ENCODE assay signal across 1 cellular context in the genomic region with DNA sequence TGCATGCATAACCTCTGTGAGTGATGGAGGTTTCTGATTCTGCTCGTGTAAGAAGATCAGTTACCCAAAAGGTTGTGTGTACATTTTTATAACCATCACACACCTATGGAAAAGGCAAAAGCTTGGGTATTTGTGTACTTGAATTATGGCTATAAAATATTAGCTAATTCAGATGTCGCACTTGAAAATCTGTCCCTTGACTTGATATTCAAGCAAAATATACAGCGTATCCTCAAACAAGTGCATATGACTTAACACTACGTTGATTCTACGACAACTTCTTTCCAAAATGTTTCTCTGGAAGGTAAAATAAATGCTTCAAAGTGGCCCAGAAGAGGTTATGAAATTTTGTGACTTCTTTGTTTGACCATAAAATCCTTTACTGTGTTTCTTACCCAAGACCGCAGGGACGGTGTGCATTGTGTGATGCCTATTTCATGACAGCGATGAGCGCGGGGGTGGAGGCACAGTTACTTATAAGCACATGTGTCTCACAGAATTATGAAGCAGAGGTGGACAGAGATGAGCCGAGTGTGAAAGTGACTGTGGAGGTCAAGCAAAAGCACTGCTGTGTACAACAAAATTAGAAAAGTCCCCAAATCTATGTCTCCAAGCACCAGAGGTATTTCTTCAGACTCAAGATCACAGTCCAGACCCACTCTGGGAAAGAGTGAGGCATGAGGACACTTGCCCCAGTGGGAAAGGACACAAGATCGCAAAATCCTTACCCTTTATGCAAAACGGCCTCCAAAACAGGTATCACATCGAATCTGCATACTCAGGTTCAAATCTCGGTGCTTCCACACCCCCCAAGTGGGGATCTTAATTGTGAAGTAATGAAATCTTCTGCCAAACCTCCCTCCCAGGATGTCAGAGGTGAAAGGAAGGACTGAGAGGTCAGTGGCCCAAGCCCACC.
TF ChIP-seq lines count a peak whose summit lies in the region.

No MANE protein-coding gene starts in this region.

TF ChIP-seq in HepG2, 621 proteins besides CTCF, POLR2A, EP300 and RAD21:
- TF ChIP-seq CBX2 (IDR thresholded peaks at IDR 0.05; ENCODE audit: low read depth, low read length) = 0 out of 2 replicates have a peak, but pooled peaks have one; percentile 62
- TF ChIP-seq CBX2 (CRISPR knock-in tag; IDR thresholded peaks at IDR 0.05; ENCODE audit: low read depth) = no peak
- TF ChIP-seq EZH2 (conservative IDR thresholded peaks at IDR 0.05; ENCODE audit: low read depth, low read length) = peak; percentile 92; the same call in 1 of the 2 replicates
- TF ChIP-seq, protein P1, sequence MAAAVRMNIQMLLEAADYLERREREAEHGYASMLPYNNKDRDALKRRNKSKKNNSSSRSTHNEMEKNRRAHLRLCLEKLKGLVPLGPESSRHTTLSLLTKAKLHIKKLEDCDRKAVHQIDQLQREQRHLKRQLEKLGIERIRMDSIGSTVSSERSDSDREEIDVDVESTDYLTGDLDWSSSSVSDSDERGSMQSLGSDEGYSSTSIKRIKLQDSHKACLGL (CRISPR knock-in tag; IDR thresholded peaks at IDR 0.05) = no peak
- no peak for TF ChIP-seq JUNB (CRISPR knock-in tag; IDR thresholded peaks at IDR 0.05; ENCODE audit: borderline replicate concordance)
- TF ChIP-seq TRIM24 (CRISPR knock-in tag; IDR thresholded peaks at IDR 0.05) = no peak
- no peak for TF ChIP-seq PRMT3 (CRISPR knock-in tag; IDR thresholded peaks at IDR 0.05; ENCODE audit: borderline replicate concordance, low read depth)
- TF ChIP-seq, protein P2, sequence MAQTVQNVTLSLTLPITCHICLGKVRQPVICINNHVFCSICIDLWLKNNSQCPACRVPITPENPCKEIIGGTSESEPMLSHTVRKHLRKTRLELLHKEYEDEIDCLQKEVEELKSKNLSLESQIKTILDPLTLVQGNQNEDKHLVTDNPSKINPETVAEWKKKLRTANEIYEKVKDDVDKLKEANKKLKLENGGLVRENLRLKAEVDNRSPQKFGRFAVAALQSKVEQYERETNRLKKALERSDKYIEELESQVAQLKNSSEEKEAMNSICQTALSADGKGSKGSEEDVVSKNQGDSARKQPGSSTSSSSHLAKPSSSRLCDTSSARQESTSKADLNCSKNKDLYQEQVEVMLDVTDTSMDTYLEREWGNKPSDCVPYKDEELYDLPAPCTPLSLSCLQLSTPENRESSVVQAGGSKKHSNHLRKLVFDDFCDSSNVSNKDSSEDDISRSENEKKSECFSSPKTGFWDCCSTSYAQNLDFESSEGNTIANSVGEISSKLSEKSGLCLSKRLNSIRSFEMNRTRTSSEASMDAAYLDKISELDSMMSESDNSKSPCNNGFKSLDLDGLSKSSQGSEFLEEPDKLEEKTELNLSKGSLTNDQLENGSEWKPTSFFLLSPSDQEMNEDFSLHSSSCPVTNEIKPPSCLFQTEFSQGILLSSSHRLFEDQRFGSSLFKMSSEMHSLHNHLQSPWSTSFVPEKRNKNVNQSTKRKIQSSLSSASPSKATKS (CRISPR knock-in tag; IDR thresholded peaks at IDR 0.05) = no peak
- no peak for TF ChIP-seq NR2F1 (CRISPR knock-in tag; IDR thresholded peaks at IDR 0.05)
- TF ChIP-seq FOSL2 (CRISPR knock-in tag; IDR thresholded peaks at IDR 0.05) = no peak
- TF ChIP-seq ARNTL (CRISPR knock-in tag; IDR thresholded peaks at IDR 0.05) = no peak
- no peak for TF ChIP-seq SP5 (CRISPR knock-in tag; IDR thresholded peaks at IDR 0.05; ENCODE audit: borderline replicate concordance, low read depth)
- no peak for TF ChIP-seq ZNF264 (CRISPR knock-in tag; IDR thresholded peaks at IDR 0.05)
- TF ChIP-seq MTERF4 (CRISPR knock-in tag; IDR thresholded peaks at IDR 0.05) = no peak
- TF ChIP-seq, protein P3, sequence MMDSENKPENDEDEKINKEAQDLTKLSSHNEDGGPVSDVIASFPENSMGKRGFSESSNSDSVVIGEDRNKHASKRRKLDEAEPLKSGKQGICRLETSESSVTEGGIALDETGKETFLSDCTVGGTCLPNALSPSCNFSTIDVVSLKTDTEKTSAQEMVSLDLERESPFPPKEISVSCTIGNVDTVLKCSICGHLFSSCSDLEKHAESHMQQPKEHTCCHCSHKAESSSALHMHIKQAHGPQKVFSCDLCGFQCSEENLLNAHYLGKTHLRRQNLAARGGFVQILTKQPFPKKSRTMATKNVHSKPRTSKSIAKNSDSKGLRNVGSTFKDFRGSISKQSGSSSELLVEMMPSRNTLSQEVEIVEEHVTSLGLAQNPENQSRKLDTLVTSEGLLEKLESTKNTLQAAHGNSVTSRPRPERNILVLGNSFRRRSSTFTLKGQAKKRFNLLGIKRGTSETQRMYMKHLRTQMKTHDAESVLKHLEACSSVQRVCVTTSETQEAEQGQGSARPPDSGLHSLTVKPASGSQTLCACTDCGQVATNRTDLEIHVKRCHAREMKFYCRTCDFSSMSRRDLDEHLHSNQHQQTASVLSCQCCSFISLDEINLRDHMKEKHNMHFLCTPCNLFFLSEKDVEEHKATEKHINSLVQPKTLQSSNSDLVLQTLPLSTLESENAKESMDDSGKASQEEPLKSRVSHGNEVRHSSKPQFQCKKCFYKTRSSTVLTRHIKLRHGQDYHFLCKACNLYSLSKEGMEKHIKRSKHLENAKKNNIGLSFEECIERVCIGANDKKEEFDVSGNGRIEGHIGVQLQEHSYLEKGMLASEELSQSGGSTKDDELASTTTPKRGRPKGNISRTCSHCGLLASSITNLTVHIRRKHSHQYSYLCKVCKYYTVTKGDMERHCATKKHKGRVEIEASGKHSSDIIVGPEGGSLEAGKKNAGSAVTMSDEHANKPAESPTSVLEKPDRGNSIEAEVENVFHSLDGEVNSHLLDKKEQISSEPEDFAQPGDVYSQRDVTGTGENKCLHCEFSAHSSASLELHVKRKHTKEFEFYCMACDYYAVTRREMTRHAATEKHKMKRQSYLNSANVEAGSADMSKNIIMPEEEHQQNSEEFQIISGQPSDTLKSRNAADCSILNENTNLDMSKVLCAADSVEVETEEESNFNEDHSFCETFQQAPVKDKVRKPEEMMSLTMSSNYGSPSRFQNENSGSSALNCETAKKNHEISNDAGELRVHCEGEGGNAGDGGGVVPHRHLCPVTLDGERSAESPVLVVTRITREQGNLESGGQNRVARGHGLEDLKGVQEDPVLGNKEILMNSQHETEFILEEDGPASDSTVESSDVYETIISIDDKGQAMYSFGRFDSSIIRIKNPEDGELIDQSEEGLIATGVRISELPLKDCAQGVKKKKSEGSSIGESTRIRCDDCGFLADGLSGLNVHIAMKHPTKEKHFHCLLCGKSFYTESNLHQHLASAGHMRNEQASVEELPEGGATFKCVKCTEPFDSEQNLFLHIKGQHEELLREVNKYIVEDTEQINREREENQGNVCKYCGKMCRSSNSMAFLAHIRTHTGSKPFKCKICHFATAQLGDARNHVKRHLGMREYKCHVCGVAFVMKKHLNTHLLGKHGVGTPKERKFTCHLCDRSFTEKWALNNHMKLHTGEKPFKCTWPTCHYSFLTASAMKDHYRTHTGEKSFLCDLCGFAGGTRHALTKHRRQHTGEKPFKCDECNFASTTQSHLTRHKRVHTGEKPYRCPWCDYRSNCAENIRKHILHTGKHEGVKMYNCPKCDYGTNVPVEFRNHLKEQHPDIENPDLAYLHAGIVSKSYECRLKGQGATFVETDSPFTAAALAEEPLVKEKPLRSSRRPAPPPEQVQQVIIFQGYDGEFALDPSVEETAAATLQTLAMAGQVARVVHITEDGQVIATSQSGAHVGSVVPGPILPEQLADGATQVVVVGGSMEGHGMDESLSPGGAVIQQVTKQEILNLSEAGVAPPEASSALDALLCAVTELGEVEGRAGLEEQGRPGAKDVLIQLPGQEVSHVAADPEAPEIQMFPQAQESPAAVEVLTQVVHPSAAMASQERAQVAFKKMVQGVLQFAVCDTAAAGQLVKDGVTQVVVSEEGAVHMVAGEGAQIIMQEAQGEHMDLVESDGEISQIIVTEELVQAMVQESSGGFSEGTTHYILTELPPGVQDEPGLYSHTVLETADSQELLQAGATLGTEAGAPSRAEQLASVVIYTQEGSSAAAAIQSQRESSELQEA (CRISPR knock-in tag; IDR thresholded peaks at IDR 0.05; ENCODE audit: not compliant biosample characterization) = no peak
TF ChIP-seq in HepG2: peak in this region for 2.
